21 cellular contexts compared by ENCODE assay signal in genomic region chr11:80960331-80961095, GRCh38.
DNase-seq lines count a peak whose midpoint lies in the region; ATAC-seq and TF ChIP-seq lines count a peak whose summit lies in the region.
"Had no signal": no experiment of that assay in that cellular context is flagged by ENCODE, and none has a peak within 500 bp of the region (broad histone marks: within the 10 kb centered on the region; RNA-seq: fewer than 3 reads in every experiment).

No MANE protein-coding gene starts in this region.

- H3K4me2 ChIP-seq in GM23248 (ENCODE audit: unreplicated experiment): peak overlapping the region; percentile 72

- no peaks in the 10 kb centered on the region for H3K9me3 ChIP-seq in GM23248 (ENCODE audit: low read depth)
- no peaks in the 10 kb centered on the region for H3K9me3 ChIP-seq in CD4-positive, alpha-beta memory T cell (ENCODE audit: control insufficient read depth in 1 of 2, low read length in 2 of 2)
- peaks cover 4% of the 10 kb centered on the region for H3K9me3 ChIP-seq in CD4-positive, alpha-beta T cell (ENCODE audit: control insufficient read depth, low read length)

- H3K79me2 ChIP-seq in GM23248 (ENCODE audit: insufficient read depth): no peaks in the 10 kb centered on the region

- intact Hi-C loops in CD4-positive, alpha-beta memory T cell (cut with micrococcal nuclease): no loop called here
- intact Hi-C loops in CD4-positive, alpha-beta T cell (cut with DNase I, micrococcal nuclease): no loop called here

- 0 out of 2 replicates have a peak, but pooled peaks cover 3% of the 10 kb centered on the region for H3K9me3 Mint-ChIP-seq in WTC11
- H3K9me3 Mint-ChIP-seq in CD4-positive, alpha-beta memory T cell: peaks cover 3 to 34% (median 11%) of the 10 kb centered on the region in 8 donors
- H3K9me3 Mint-ChIP-seq in CD4-positive, alpha-beta T cell: peaks cover 13% of the 10 kb centered on the region

- H3K4me3 ChIP-seq in GM23248: no peak overlapping the region
- no peak overlapping the region for H3K4me3 ChIP-seq in CD4-positive, alpha-beta memory T cell (ENCODE audit: low read length in 2 of 2)

- no peaks in the 10 kb centered on the region for H3K36me3 Mint-ChIP-seq in WTC11
- no peaks in the 10 kb centered on the region for H3K36me3 Mint-ChIP-seq in CD4-positive, alpha-beta memory T cell
- H3K36me3 Mint-ChIP-seq in CD4-positive, alpha-beta T cell (ENCODE audit: low read depth): no peaks in the 10 kb centered on the region
- H3K36me3 Mint-ChIP-seq: IgD-negative memory B cell had no signal

- no peak overlapping the region for H2AFZ ChIP-seq in GM23248

- TF ChIP-seq CTCF in WTC11 (IDR thresholded peaks at IDR 0.05): no peak
- TF ChIP-seq CTCF in CD4-positive, alpha-beta T cell (IDR thresholded peaks at IDR 0.05): no peak

- peaks cover 34% of the 10 kb centered on the region for H3K4me1 ChIP-seq in GM23248 (ENCODE audit: insufficient read depth)
- no peaks in the 10 kb centered on the region for H3K4me1 ChIP-seq in CD4-positive, alpha-beta memory T cell (ENCODE audit: insufficient read depth, low read length)

- POLR2A ChIA-PET in WTC11 (lab: Charles Lee): no interaction called here
- POLR2A ChIA-PET in CD4-positive, alpha-beta memory T cell (lab: Charles Lee; ENCODE audit: partially characterized antibody): no interaction called here
- POLR2A ChIA-PET in CD4-positive, alpha-beta T cell (lab: Charles Lee): no interaction called here

- no peaks in the 10 kb centered on the region for H4K20me1 ChIP-seq in GM23248 (ENCODE audit: insufficient read depth)

- in situ Hi-C loops in GM23248 (cut with MboI): no loop called here

- 74 to 79% methylated on average over 2 of the region's 2 CpGs for WGBS in GM23248 (ENCODE audit: low coverage in 1 of 2, low lambda C conversion rate in 2 of 2, missing lambda C conversion rate in 2 of 2), 2 experiments

- CTCF ChIA-PET in WTC11 (lab: Charles Lee): no interaction called here
- CTCF ChIA-PET in CD4-positive, alpha-beta memory T cell (lab: Charles Lee; ENCODE audit: partially characterized antibody): no interaction called here
- CTCF ChIA-PET in CD4-positive, alpha-beta T cell (lab: Charles Lee): no interaction called here

- peaks cover 23% of the 10 kb centered on the region for H3F3A ChIP-seq in GM23248 (ENCODE audit: insufficient read depth)

- H3K4me3 Mint-ChIP-seq in WTC11: no peak overlapping the region
- H3K4me3 Mint-ChIP-seq in CD4-positive, alpha-beta memory T cell: no peak overlapping the region
- no peak overlapping the region for H3K4me3 Mint-ChIP-seq in CD4-positive, alpha-beta T cell
- H3K4me3 Mint-ChIP-seq: IgD-negative memory B cell had no signal

- peaks cover 17% of the 10 kb centered on the region for H3K4me1 Mint-ChIP-seq in WTC11
- no peaks in the 10 kb centered on the region for H3K4me1 Mint-ChIP-seq in CD4-positive, alpha-beta memory T cell
- H3K4me1 Mint-ChIP-seq in CD4-positive, alpha-beta T cell (ENCODE audit: low read depth): no peaks in the 10 kb centered on the region
- H3K4me1 Mint-ChIP-seq: IgD-negative memory B cell had no signal

- no peak overlapping the region for H3K9ac ChIP-seq in GM23248

- H3K9me2 ChIP-seq in GM23248 (ENCODE audit: insufficient read depth): no peaks in the 10 kb centered on the region

- 0 out of 2 replicates have a peak, but pooled peaks cover 7% of the 10 kb centered on the region for H3K27me3 ChIP-seq in GM23248 (replicated peaks; ENCODE audit: insufficient read depth)
- no peaks in the 10 kb centered on the region for H3K27me3 ChIP-seq in CD4-positive, alpha-beta memory T cell (ENCODE audit: insufficient read depth, low read length)
- H3K27me3 ChIP-seq in CD4-positive, alpha-beta T cell (ENCODE audit: control insufficient read depth, insufficient read depth, low read length): no peaks in the 10 kb centered on the region

- ATAC-seq in WTC11 (peak; percentile 34; the same call in 1 of the 2 replicates), HG02623 (IDR thresholded peaks at IDR 0.05; ENCODE audit: unreplicated experiment) (no peak)
- ATAC-seq in CD4-positive, alpha-beta T cell (ENCODE audit: poor library complexity): no peak

- no peak overlapping the region for H3K27ac ChIP-seq in GM23248
- no peak overlapping the region for H3K27ac ChIP-seq in CD4-positive, alpha-beta memory T cell (ENCODE audit: low read depth, low read length)
- H3K27ac ChIP-seq in CD4-positive, alpha-beta T cell (ENCODE audit: low read depth, low read length): no peak overlapping the region

- peak; percentile 26 for DNase-seq in GM23248
- peak; percentile 34 for DNase-seq in M059J (ENCODE audit: low read depth)
- DNase-seq in WTC11 (ENCODE audit: low spot score): no peak
- peak; percentile 13 for DNase-seq in kidney tubule cell (ENCODE audit: low spot score)
- no peak for DNase-seq in CD4-positive, alpha-beta memory T cell
- DNase-seq in anterior cingulate cortex (lab: John Stamatoyannopoulos, UW): no peak
- no peak for DNase-seq in CD4-positive, alpha-beta T cell
- DNase-seq: 8988T; ACHN; DMS53; HCEC 1CT; NCI-H1105 treated with DMSO at 0.1 percent for 48 hours; NCI-H2029; NCI-H446 treated with DMSO at 0.1 percent for 48 hours; NCI-H526; NCI-H82; NK-92 treated with Interleukin-12 subunit alpha and Interleukin-12 subunit beta, amount 100 ng/mL, for 24 hours; RPMI8226; SHP77 had no signal

- H3K27me3 Mint-ChIP-seq in WTC11 (ENCODE audit: low read depth): no peaks in the 10 kb centered on the region
- H3K27me3 Mint-ChIP-seq in CD4-positive, alpha-beta memory T cell: no peaks in the 10 kb centered on the region
- H3K27me3 Mint-ChIP-seq in CD4-positive, alpha-beta T cell: no peaks in the 10 kb centered on the region
- H3K27me3 Mint-ChIP-seq: IgD-negative memory B cell had no signal

- no peak overlapping the region for H3K27ac Mint-ChIP-seq in WTC11
- no peak overlapping the region for H3K27ac Mint-ChIP-seq in CD4-positive, alpha-beta memory T cell
- no peak overlapping the region for H3K27ac Mint-ChIP-seq in CD4-positive, alpha-beta T cell
- H3K27ac Mint-ChIP-seq: IgD-negative memory B cell had no signal

- no peaks in the 10 kb centered on the region for H3K36me3 ChIP-seq in GM23248 (ENCODE audit: low read depth)
- H3K36me3 ChIP-seq in CD4-positive, alpha-beta memory T cell (ENCODE audit: insufficient read depth, low read length): no peaks in the 10 kb centered on the region

TF ChIP-seq in WTC11, 78 proteins besides CTCF, POLR2A, EP300 and RAD21 (continues in another document):
- TF ChIP-seq EMX1 (CRISPR knock-in tag; IDR thresholded peaks at IDR 0.05): no peak
- no peak for TF ChIP-seq ZBTB43 (CRISPR knock-in tag; IDR thresholded peaks at IDR 0.05)
- no peak for TF ChIP-seq FOXP1 (CRISPR knock-in tag; IDR thresholded peaks at IDR 0.05; ENCODE audit: borderline replicate concordance)
- no peak for TF ChIP-seq ZNF121 (CRISPR knock-in tag; IDR thresholded peaks at IDR 0.05)
- no peak for TF ChIP-seq ZNF423 (CRISPR knock-in tag; IDR thresholded peaks at IDR 0.05)
- TF ChIP-seq E2F1 (CRISPR knock-in tag; IDR thresholded peaks at IDR 0.05): no peak
- no peak for TF ChIP-seq ZNF425 (CRISPR knock-in tag; conservative IDR thresholded peaks at IDR 0.05)
- TF ChIP-seq ATF6 (CRISPR knock-in tag; IDR thresholded peaks at IDR 0.05): no peak

Comparison
In these comparisons a context has a peak if more than half of its experiments do, and no peak if none do; other contexts are left out.
1. DNase-seq: peak in GM23248 (single experiment), M059J (single experiment) and kidney tubule cell (single experiment); none in WTC11 (single experiment), CD4-positive, alpha-beta memory T cell (0 of 5), anterior cingulate cortex (0 of 58) and CD4-positive, alpha-beta T cell (0 of 10).